Comparison of ENCODE assay signal across 21 cellular contexts in the genomic region with DNA sequence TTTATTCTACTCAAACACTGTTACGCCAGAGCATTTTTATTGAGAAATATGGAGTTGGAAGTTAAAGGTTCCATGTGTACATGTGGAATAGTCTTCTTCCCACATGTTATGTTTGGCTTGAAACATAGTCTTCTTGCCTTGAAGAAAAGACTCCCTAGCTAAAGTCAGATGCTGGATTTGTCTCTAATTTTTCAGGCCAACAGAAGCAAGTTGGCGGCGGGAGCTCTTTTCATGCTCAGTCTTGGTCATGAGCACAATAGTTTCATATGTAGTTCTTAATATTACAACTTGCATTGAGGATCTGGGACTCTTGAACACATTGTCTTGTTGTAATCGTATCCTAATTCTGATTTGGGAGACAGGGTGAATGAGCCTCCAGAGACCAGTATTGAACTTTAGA.
"Had no signal": no experiment of that assay in that cellular context is flagged by ENCODE, and none has a peak within 500 bp of the region (broad histone marks: within the 10 kb centered on the region; RNA-seq: fewer than 3 reads in every experiment).

No MANE protein-coding gene starts in this region.

- H3K4me1 ChIP-seq: foreskin keratinocyte, prostate gland, sigmoid colon, spleen, thyroid gland, uterus had no signal

- DNase-seq: activated CD4-positive, alpha-beta memory T cell treated with anti-CD3 and anti-CD28 coated beads for 36 hours; activated CD4-positive, alpha-beta T cell treated with anti-CD3 and anti-CD28 coated beads for 36 hours; activated CD8-positive, alpha-beta memory T cell treated with anti-CD3 and anti-CD28 coated beads, Interleukin-2, amount 10 ng/mL, durations not matched to agents 7 days and 5 days; activated naive CD4-positive, alpha-beta T cell treated with anti-CD3 and anti-CD28 coated beads, Interleukin-2, amount 10 ng/mL, durations not matched to agents 7 days and 5 days; activated T-cell treated with anti-CD3 and anti-CD28 coated beads, Interleukin-2, amount 50 U/mL, for 1 hour; foreskin keratinocyte; head of caudate nucleus; mucosa of descending colon; naive thymus-derived CD8-positive, alpha-beta T cell; nucleus accumbens; sigmoid colon; spleen; stimulated activated CD4-positive, alpha-beta T cell treated with anti-CD3 and anti-CD28 coated beads, Interleukin-1b, Interleukin-23, amount 100 ng/mL, for 48 hours; thyroid gland; uterus; WERI-Rb-1 had no signal

- H3K27ac ChIP-seq: cardiac muscle cell, esophagus muscularis mucosa, foreskin keratinocyte, prostate gland, sigmoid colon, spleen, thyroid gland, uterus, WERI-Rb-1 had no signal

- H3K36me3 ChIP-seq: cardiac muscle cell, esophagus muscularis mucosa, prostate gland, sigmoid colon, spleen, thyroid gland, uterus, WERI-Rb-1 had no signal

- ATAC-seq: activated CD4-positive, alpha-beta T cell treated with anti-CD3 and anti-CD28 coated beads for 36 hours; activated CD8-positive, alpha-beta memory T cell treated with anti-CD3 and anti-CD28 coated beads, Interleukin-2, amount 10 ng/mL, durations not matched to agents 7 days and 5 days; foreskin keratinocyte; naive thymus-derived CD8-positive, alpha-beta T cell had no signal

- H3K4me1 Mint-ChIP-seq: activated naive CD4-positive, alpha-beta T cell treated with anti-CD3 and anti-CD28 coated beads, Interleukin-2, amount 10 ng/mL, durations not matched to agents 7 days and 5 days had no signal

- H3K9me3 Mint-ChIP-seq: activated CD4-positive, alpha-beta memory T cell treated with anti-CD3 and anti-CD28 coated beads for 36 hours had no signal

- H3K27me3 ChIP-seq: cardiac muscle cell, esophagus muscularis mucosa, foreskin keratinocyte, sigmoid colon, spleen, thyroid gland, uterus had no signal

- H3K27me3 Mint-ChIP-seq: activated CD4-positive, alpha-beta memory T cell treated with anti-CD3 and anti-CD28 coated beads for 36 hours; activated CD4-positive, alpha-beta T cell treated with anti-CD3 and anti-CD28 coated beads for 36 hours; activated CD8-positive, alpha-beta memory T cell treated with anti-CD3 and anti-CD28 coated beads, Interleukin-2, amount 10 ng/mL, durations not matched to agents 7 days and 5 days; naive thymus-derived CD8-positive, alpha-beta T cell had no signal

- H3K9me3 ChIP-seq: esophagus muscularis mucosa, mucosa of descending colon, prostate gland, sigmoid colon, spleen, thyroid gland, uterus had no signal

- H3K4me3 ChIP-seq: cardiac muscle cell, esophagus muscularis mucosa, mucosa of descending colon, prostate gland, sigmoid colon, spleen, thyroid gland, uterus had no signal

- H3K27ac Mint-ChIP-seq: activated CD4-positive, alpha-beta memory T cell treated with anti-CD3 and anti-CD28 coated beads for 36 hours; activated CD4-positive, alpha-beta T cell treated with anti-CD3 and anti-CD28 coated beads for 36 hours; activated CD8-positive, alpha-beta memory T cell treated with anti-CD3 and anti-CD28 coated beads, Interleukin-2, amount 10 ng/mL, durations not matched to agents 7 days and 5 days; activated naive CD4-positive, alpha-beta T cell treated with anti-CD3 and anti-CD28 coated beads, Interleukin-2, amount 10 ng/mL, durations not matched to agents 7 days and 5 days; activated T-helper 2 cell treated with anti-CD3 and anti-CD28 coated beads, Interferon-gamma antibody, Interleukin-2, Interleukin-4, amounts not matched to agents 10 μg/mL and 5 μg/mL and 100 μg/mL, durations not matched to agents 14 hours and 24 hours and 36 hours; naive thymus-derived CD8-positive, alpha-beta T cell; T-helper 1 cell treated with Interleukin-12 subunit alpha and Interleukin-12 subunit beta and Interleukin-4 antibody, amounts not matched to agents 30 μg/mL and 1 μg/mL, for 36 hours had no signal

- H3K4me3 Mint-ChIP-seq: activated CD4-positive, alpha-beta memory T cell treated with anti-CD3 and anti-CD28 coated beads for 36 hours; activated CD4-positive, alpha-beta T cell treated with anti-CD3 and anti-CD28 coated beads for 36 hours; activated CD8-positive, alpha-beta memory T cell treated with anti-CD3 and anti-CD28 coated beads, Interleukin-2, amount 10 ng/mL, durations not matched to agents 7 days and 5 days; activated naive CD4-positive, alpha-beta T cell treated with anti-CD3 and anti-CD28 coated beads, Interleukin-2, amount 10 ng/mL, durations not matched to agents 7 days and 5 days; naive thymus-derived CD8-positive, alpha-beta T cell; T-helper 1 cell treated with Interleukin-12 subunit alpha and Interleukin-12 subunit beta and Interleukin-4 antibody, amounts not matched to agents 30 μg/mL and 1 μg/mL, for 36 hours had no signal
